In the genomic region with DNA sequence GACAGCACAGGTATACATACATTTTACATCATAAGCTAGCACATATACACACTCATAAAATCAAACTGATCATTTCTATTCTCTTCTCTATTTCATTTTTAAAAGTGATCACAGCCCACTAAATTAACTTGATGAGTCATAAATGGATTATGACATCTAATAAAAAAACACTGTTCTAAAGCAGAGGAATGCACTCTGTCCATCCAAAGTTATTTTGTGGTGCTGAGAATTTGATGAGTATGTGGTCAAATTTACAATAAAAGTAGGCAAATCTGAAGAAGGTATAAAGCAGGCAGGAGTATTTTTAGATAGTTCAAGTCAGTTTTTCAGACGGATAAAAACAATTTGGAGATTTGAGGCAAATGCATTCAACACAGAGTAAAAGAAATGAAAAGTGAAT, we compare ENCODE assay signal across 16 cellular contexts.
"Had no signal": no experiment of that assay in that cellular context is flagged by ENCODE, and none has a peak within 500 bp of the region (broad histone marks: within the 10 kb centered on the region; RNA-seq: fewer than 3 reads in every experiment).

No MANE protein-coding gene starts in this region.

- H3K9me3 ChIP-seq: colonic mucosa, psoas muscle, thyroid gland, uterus had no signal

- H3K27me3 ChIP-seq: colonic mucosa, thyroid gland, uterus had no signal

- DNase-seq: activated CD4-positive, alpha-beta T cell treated with anti-CD3 and anti-CD28 coated beads, Interleukin-2, amount 50 U/mL, for 4 hours; activated CD4-positive, CD25-positive, alpha-beta regulatory T cell treated with anti-CD3 and anti-CD28 coated beads, Interleukin-2, amount 50 U/mL, for 72 hours; activated naive CD4-positive, alpha-beta T cell; activated naive CD8-positive, alpha-beta T cell treated with anti-CD3 and anti-CD28 coated beads, Interleukin-2, amount 10 ng/mL, durations not matched to agents 7 days and 5 days; activated T-cell treated with anti-CD3 and anti-CD28 coated beads for 4 hours; aorta; caudate nucleus; colonic mucosa; hippocampal formation; kidney; left ventricle myocardium superior; stimulated activated CD4-positive, alpha-beta T cell treated with anti-CD3 and anti-CD28 coated beads, Interleukin-12 subunit alpha, Interleukin-12 subunit beta, amount 100 ng/mL, for 4 hours; T-cell; thyroid gland; uterus had no signal

- H3K36me3 ChIP-seq: colonic mucosa, thyroid gland, uterus had no signal

- H3K27ac ChIP-seq: colonic mucosa, psoas muscle, thyroid gland, uterus had no signal

- H3K4me3 ChIP-seq: colonic mucosa, psoas muscle, thyroid gland, uterus had no signal

- H3K4me1 ChIP-seq: colonic mucosa, psoas muscle, thyroid gland, uterus had no signal
